8 cellular contexts compared by ENCODE assay signal in the genomic region with DNA sequence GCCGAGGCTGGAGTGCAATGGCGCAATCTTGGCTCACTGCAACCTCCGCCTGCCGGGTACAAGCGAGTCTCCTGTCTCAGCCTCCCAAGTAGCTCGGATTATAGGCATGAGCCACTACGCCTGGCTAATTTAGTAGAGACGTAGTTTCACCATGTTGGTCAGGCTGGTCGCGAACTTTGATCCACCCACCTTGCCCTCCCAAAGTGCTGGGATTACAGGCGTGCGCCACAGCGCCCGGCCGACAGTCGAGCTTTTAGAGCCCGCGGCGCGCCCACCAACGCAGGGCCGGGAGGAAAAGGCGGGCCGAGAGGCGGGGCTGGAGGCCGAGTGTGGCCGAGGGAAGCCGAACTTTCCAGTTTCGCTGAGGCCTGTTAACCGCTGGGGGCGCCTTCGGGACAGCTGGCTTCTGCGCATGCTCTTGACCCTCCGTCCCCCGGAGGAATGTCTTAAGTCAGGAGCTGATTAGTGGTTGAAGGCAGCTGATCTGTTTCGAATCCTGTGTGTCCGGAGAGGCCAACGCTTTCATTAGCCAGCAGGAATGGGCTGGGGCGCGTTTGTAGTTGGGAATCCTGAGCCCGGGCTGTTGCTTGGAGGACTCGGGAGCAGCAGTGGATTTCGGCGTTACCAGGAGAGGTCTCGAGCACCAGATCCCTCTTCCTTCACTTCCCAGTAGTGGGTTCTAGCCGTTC. TPM values are rescaled to one million over a fixed set of nuclear protein-coding genes. Genes with fewer than 3 reads are reported as not detected.
A peak's percentile ranks its signal among the peaks of the same experiment; 100 is the strongest.
DNase-seq lines count a peak whose midpoint lies in the region; ATAC-seq, FAIRE-seq and TF ChIP-seq lines count a peak whose summit lies in the region.

No MANE protein-coding gene starts in this region.

- no peak overlapping the region for H3K14ac ChIP-seq in H1 (ENCODE audit: insufficient read length)

- H3K9me3 ChIP-seq in H1 (ENCODE audit: insufficient read depth in 2 of 2, low read depth in 1 of 2, low read length in 1 of 2) = no peaks in the 10 kb centered on the region

- no peaks in the 10 kb centered on the region for H3K36me3 ChIP-seq in H1 (ENCODE audit: control insufficient read depth in 2 of 4, insufficient read depth in 4 of 4, low read length in 3 of 4)

- H3K27me3 Mint-ChIP-seq in memory B cell = no peaks in the 10 kb centered on the region

- H3K9ac ChIP-seq in H1 (replicated peaks in 1 of 4; ENCODE audit: extremely low read depth in 1 of 4, low read depth in 3 of 4, low read length in 3 of 4) = peak overlapping the region; percentile 14 to 73 (median 68)

- H4K91ac ChIP-seq in H1 (replicated peaks; ENCODE audit: insufficient read length, low read length) = peak overlapping the region; percentile 58

- peak overlapping the region; percentile 22 for H3K4ac ChIP-seq in H1 (replicated peaks; ENCODE audit: insufficient read length, low read depth, low read length)

- POLR2A ChIA-PET in H1 (lab: Charles Lee; ENCODE audit: partially characterized antibody) = interaction anchor here (0.6 to 13.9 kb wide), 9 partner anchors 9 to 840 kb away, joined by 3 to 207 read pairs (median 4); a partner anchor contains a TSS

- peaks cover 1% of the 10 kb centered on the region for H3K36me3 Mint-ChIP-seq in memory B cell

- H2BK12ac ChIP-seq in H1 (ENCODE audit: low read depth, low read length) = no peak overlapping the region

- TF ChIP-seq CTCF in GM20000 (IDR thresholded peaks at IDR 0.05; ENCODE audit: extremely low read depth, missing control alignments) (peak; percentile 79), H1 (IDR thresholded peaks at IDR 0.05; ENCODE audit: control extremely low read depth in 1 of 3, insufficient read depth in 1 of 3, low read depth in 1 of 3, low read length in 3 of 3) (peak; percentile 68 to 92 (median 73))

- CTCF ChIA-PET in H1 (lab: Charles Lee; ENCODE audit: partially characterized antibody) = interaction anchor here (0.5 to 8.2 kb wide), 22 partner anchors 9 to 1550 kb away, joined by 3 to 70 read pairs (median 3); a partner anchor contains a TSS

- H3K27ac ChIP-seq in H1 (ENCODE audit: low read depth, low read length) = peak overlapping the region; percentile 83

- peak; percentile 97 for ATAC-seq in memory B cell (ENCODE audit: low read depth)

- H3K4me3 Mint-ChIP-seq in memory B cell = peak overlapping the region; percentile 88

- peak overlapping the region; percentile 73 for H3K27ac Mint-ChIP-seq in memory B cell

- TF ChIP-seq RAD21 in H1 (IDR thresholded peaks at IDR 0.05 in 1 of 2, conservative IDR thresholded peaks at IDR 0.05 in 1 of 2; ENCODE audit: low read depth in 2 of 2, low read length in 2 of 2) = no peak

- TF ChIP-seq EP300 in H1 (IDR thresholded peaks at IDR 0.05; ENCODE audit: borderline replicate concordance in 1 of 2, low read depth in 2 of 2, low read length in 2 of 2) = peak in 1 of 2 experiments; percentile 9; a peak in 1 of 3 replicates

- H2AFZ ChIP-seq in H1 (ENCODE audit: low read length) = peak overlapping the region; percentile 97; the same call in 1 of the 2 replicates

- WGBS in H1 (ENCODE audit: extremely low coverage in 1 of 2, insufficient coverage in 1 of 2, insufficient read length in 1 of 2, insufficient replicate concordance in 2 of 2, low coverage in 1 of 2, low lambda C conversion rate in 2 of 2, missing lambda C conversion rate in 1 of 2), 2 experiments = 18% methylated on average over 45 of the region's 46 CpGs; no CpG with 5 or more reads in 1 of the 2 experiments

- H3K27me3 ChIP-seq in H1 (replicated peaks in 1 of 4; ENCODE audit: control insufficient read depth in 3 of 4, extremely low read depth in 1 of 4, insufficient read depth in 3 of 4, low read length in 3 of 4) = no peaks in the 10 kb centered on the region

- no peaks in the 10 kb centered on the region for H3K79me1 ChIP-seq in H1 (ENCODE audit: low read depth, low read length)

- TF ChIP-seq POLR2A in H1 (IDR thresholded peaks at IDR 0.05; ENCODE audit: control extremely low read depth in 1 of 2, low read depth in 2 of 2, low read length in 2 of 2) = peak; percentile 39 to 85

- DNase-seq in COR-L47 (lab: John Stamatoyannopoulos, UW) (peak; percentile 90), GM20000 (ENCODE audit: low spot score) (peak; percentile 95), HTR-8/SVneo (ENCODE audit: insufficient read length, low spot score) (peak; percentile 100), NOMO-1 (lab: John Stamatoyannopoulos, UW; ENCODE audit: unreplicated experiment in 2 of 2) (peak; percentile 95), H1 (ENCODE audit: low read depth in 1 of 2, low spot score in 2 of 2) (peak; percentile 96 to 97), memory B cell (ENCODE audit: low spot score in 2 of 2) (peak; percentile 91 to 92)
- peak; percentile 70 to 83 (median 82) for DNase-seq in activated CD8-positive, alpha-beta memory T cell treated with anti-CD3 and anti-CD28 coated beads for 48 hours (ENCODE audit: low read depth in 2 of 3, low spot score in 2 of 3)
- peak; percentile 90 for DNase-seq in stimulated activated CD8-positive, alpha-beta memory T cell treated with anti-CD3 and anti-CD28 coated beads, Interleukin-12 subunit alpha, Interleukin-12 subunit beta, amount 100 ng/mL, for 1 hour (ENCODE audit: low read depth)

- no peak overlapping the region for H2BK20ac ChIP-seq in H1 (ENCODE audit: low read length)

- peaks cover 0 to 4% (median 2%) of the 10 kb centered on the region in 4 experiments; a peak in 2 of 7 replicates for H3K4me1 ChIP-seq in H1 (replicated peaks in 1 of 4; ENCODE audit: control insufficient read depth in 3 of 4, insufficient read depth in 4 of 4, low read length in 3 of 4)

- peak overlapping the region; percentile 43 for H3K56ac ChIP-seq in H1 (replicated peaks; ENCODE audit: insufficient read length, low read depth, low read length)

- H3K4me3 ChIP-seq in H1 (ENCODE audit: extremely low read depth in 1 of 4, insufficient read depth in 2 of 4, low read depth in 3 of 4, low read length in 4 of 4) = peak overlapping the region; percentile 39 to 61 (median 48)

- H4K8ac ChIP-seq in H1 (ENCODE audit: extremely low read depth, insufficient read depth, low read length) = no peak overlapping the region

- H3K79me2 ChIP-seq in H1 (ENCODE audit: control insufficient read depth in 1 of 2, insufficient read depth in 2 of 2, low read length in 2 of 2) = no peaks in the 10 kb centered on the region

- H2AK5ac ChIP-seq in H1 (ENCODE audit: low read depth, low read length) = no peak overlapping the region

- peak overlapping the region; percentile 52 to 85 for H3K4me2 ChIP-seq in H1 (ENCODE audit: insufficient read depth in 1 of 2, low read depth in 2 of 2, low read length in 2 of 2)

- peak overlapping the region; percentile 84 for H3K18ac ChIP-seq in H1 (ENCODE audit: extremely low read depth, low read length)

- H4K20me1 ChIP-seq in H1 (replicated peaks in 1 of 2; ENCODE audit: control insufficient read depth in 1 of 2, insufficient read depth in 2 of 2, low read length in 2 of 2) = no peaks in the 10 kb centered on the region

- H2BK15ac ChIP-seq in H1 (ENCODE audit: low read length) = no peak overlapping the region; the same call in 1 of the 2 replicates

- H2BK120ac ChIP-seq in H1 (replicated peaks; ENCODE audit: low read depth, low read length) = no peak overlapping the region

- H3K23ac ChIP-seq in H1 (ENCODE audit: insufficient read length) = no peak overlapping the region

- FAIRE-seq in HTR-8/SVneo (lab: Jason Lieb, UNC) (peak; percentile 72), H1 (lab: Jason Lieb, UNC) (peak; percentile 24)

- H3K4me1 Mint-ChIP-seq in memory B cell = peaks cover 10% of the 10 kb centered on the region

- no peaks in the 10 kb centered on the region for H3K9me3 Mint-ChIP-seq in memory B cell

- H3K23me2 ChIP-seq in H1 (ENCODE audit: low read depth, low read length) = 0 out of 2 replicates have a peak, but pooled peaks cover 3% of the 10 kb centered on the region

- H2BK5ac ChIP-seq in H1 (ENCODE audit: low read depth, low read length) = peak overlapping the region; percentile 76; the same call in 1 of the 2 replicates

- peak overlapping the region; percentile 79 for H4K5ac ChIP-seq in H1 (ENCODE audit: insufficient read length, low read depth, low read length)

TF ChIP-seq in H1, 55 proteins besides CTCF, POLR2A, EP300 and RAD21 (continues in another document):
- TF ChIP-seq CEBPB (IDR thresholded peaks at IDR 0.05; ENCODE audit: low read depth, low read length) (peak; percentile 30; the same call in 1 of the 2 replicates), TAF7 (optimal IDR thresholded peaks at IDR 0.05; ENCODE audit: borderline replicate concordance, low read depth, low read length) (peak; percentile 64), ZNF274 (IDR thresholded peaks at IDR 0.05; ENCODE audit: borderline replicate concordance, extremely low read depth, low read length) (no peak), RNF2 (IDR thresholded peaks at IDR 0.05; ENCODE audit: borderline replicate concordance, low read depth, low read length, missing control alignments, poor library complexity, severe bottlenecking) (no peak), TAF1 (IDR thresholded peaks at IDR 0.05; ENCODE audit: low read depth, low read length) (peak; percentile 87)
- TF ChIP-seq, protein P1, sequence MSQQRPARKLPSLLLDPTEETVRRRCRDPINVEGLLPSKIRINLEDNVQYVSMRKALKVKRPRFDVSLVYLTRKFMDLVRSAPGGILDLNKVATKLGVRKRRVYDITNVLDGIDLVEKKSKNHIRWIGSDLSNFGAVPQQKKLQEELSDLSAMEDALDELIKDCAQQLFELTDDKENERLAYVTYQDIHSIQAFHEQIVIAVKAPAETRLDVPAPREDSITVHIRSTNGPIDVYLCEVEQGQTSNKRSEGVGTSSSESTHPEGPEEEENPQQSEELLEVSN (IDR thresholded peaks at IDR 0.05) = no peak

RNA-seq across cellular contexts. Expression of a gene that starts 10.0 kb away (rescaled TPM):
- total RNA-seq in H1 (2021; fragmentation: NEBNext Ultra II Directional; extraction: Animal tissue kit (Norgen Biotek cat#: 25700)) = 2,089 and 2,151 TPM in 2 replicates
- 3,704 and 4,387 TPM in 2 replicates for polyA plus RNA-seq in H1 (2011; rRNA removed)
- polyA plus RNA-seq in H1 (2011; cell fraction: cytosol; rRNA removed) = 2,748 TPM
- 1,651 TPM for polyA plus RNA-seq in H1 (2011; cell fraction: nucleus; rRNA removed)
- 1,981 to 3,990 TPM (median 2,946 TPM) in 4 replicates for polyA plus RNA-seq in H1 (2012, experiment 1 of 2)
- polyA plus RNA-seq in H1 (2012, experiment 2 of 2) = 11,458 TPM
- polyA plus RNA-seq in H1 (2013, experiment 1 of 2) = 3,955 TPM
- 3,734 TPM for polyA plus RNA-seq in H1 (2013, experiment 2 of 2)
- polyA minus RNA-seq in H1 (2011; rRNA and poly(A)+ RNA removed) = 238 and 353 TPM in 2 replicates
- polyA minus RNA-seq in H1 (2011; cell fraction: cytosol; rRNA and poly(A)+ RNA removed) = 4,450 TPM
- polyA minus RNA-seq in H1 (2011; cell fraction: nucleus; rRNA and poly(A)+ RNA removed) = 579 TPM

RNA-seq across cellular contexts. Expression of a gene that starts 48.5 kb away (rescaled TPM):
- total RNA-seq in H1 (2021; fragmentation: NEBNext Ultra II Directional; extraction: Animal tissue kit (Norgen Biotek cat#: 25700)) = 77.2 and 77.4 TPM in 2 replicates
- 17.9 and 26.2 TPM in 2 replicates for polyA plus RNA-seq in H1 (2011; rRNA removed)
- polyA plus RNA-seq in H1 (2011; cell fraction: cytosol; rRNA removed) = 35.8 TPM
- 26.3 TPM for polyA plus RNA-seq in H1 (2011; cell fraction: nucleus; rRNA removed)
- 49.1 to 67.9 TPM (median 50.1 TPM) in 4 replicates for polyA plus RNA-seq in H1 (2012, experiment 1 of 2)
- 3.7 TPM for polyA plus RNA-seq in H1 (2012, experiment 2 of 2)
- 40.5 TPM for polyA plus RNA-seq in H1 (2013, experiment 1 of 2)
- polyA plus RNA-seq in H1 (2013, experiment 2 of 2) = 39.7 TPM
- 31.8 and 41.4 TPM in 2 replicates for polyA minus RNA-seq in H1 (2011; rRNA and poly(A)+ RNA removed)
- polyA minus RNA-seq in H1 (2011; cell fraction: cytosol; rRNA and poly(A)+ RNA removed) = 34.8 TPM
- 52.6 TPM for polyA minus RNA-seq in H1 (2011; cell fraction: nucleus; rRNA and poly(A)+ RNA removed)

Comparison
In these comparisons a context has a peak if more than half of its experiments do, and no peak if none do; other contexts are left out.
1. Peak in every context shown above with its lines: DNase-seq, ATAC-seq, H3K4me3 ChIP-seq and H3K27ac ChIP-seq.